ENCODE assay signal across 31 cellular contexts in genomic region chr9:84471816-84472215, GRCh38.
"Had no signal": no experiment of that assay in that cellular context is flagged by ENCODE, and none has a peak within 500 bp of the region (broad histone marks: within the 10 kb centered on the region; RNA-seq: fewer than 3 reads in every experiment).

No MANE protein-coding gene starts in this region.

- H3K4me3 ChIP-seq: MG63 had no signal

- H3K27ac Mint-ChIP-seq: activated B cell treated with CpG ODN at 0.5 μM for 24 hours; activated CD4-positive, alpha-beta memory T cell treated with anti-CD3 and anti-CD28 coated beads, Interleukin-2, amount 10 ng/mL, durations not matched to agents 7 days and 5 days; activated CD8-positive, alpha-beta memory T cell treated with anti-CD3 and anti-CD28 coated beads, Interleukin-2, amount 10 ng/mL, durations not matched to agents 7 days and 5 days; activated naive CD8-positive, alpha-beta T cell treated with anti-CD3 and anti-CD28 coated beads for 36 hours had no signal

- H3K27me3 ChIP-seq: brain microvascular endothelial cell, MG63 had no signal

- H3K36me3 Mint-ChIP-seq: activated CD8-positive, alpha-beta memory T cell treated with anti-CD3 and anti-CD28 coated beads, Interleukin-2, amount 10 ng/mL, durations not matched to agents 7 days and 5 days; activated naive CD8-positive, alpha-beta T cell treated with anti-CD3 and anti-CD28 coated beads for 36 hours had no signal

- DNase-seq: activated B cell treated with CpG ODN at 0.5 μM for 24 hours; activated CD4-positive, alpha-beta memory T cell treated with anti-CD3 and anti-CD28 coated beads, Interleukin-2, amount 10 ng/mL, durations not matched to agents 7 days and 5 days; activated CD4-positive, alpha-beta T cell treated with anti-CD3 and anti-CD28 coated beads for 4 hours; activated CD4-positive, CD25-positive, alpha-beta regulatory T cell treated with anti-CD3 and anti-CD28 coated beads, Interleukin-2, amount 50 U/mL, for 72 hours; activated CD8-positive, alpha-beta memory T cell treated with anti-CD3 and anti-CD28 coated beads for 24 hours; activated CD8-positive, alpha-beta memory T cell treated with anti-CD3 and anti-CD28 coated beads, Interleukin-2, amount 10 ng/mL, durations not matched to agents 7 days and 5 days; activated CD8-positive, alpha-beta memory T cell treated with anti-CD3 and anti-CD28 coated beads, Interleukin-2, amount 50 U/mL, for 48 hours; activated effector memory CD4-positive, alpha-beta T cell treated with Interleukin-2 at 50 U/mL for 16 hours; activated naive CD4-positive, alpha-beta T cell; activated naive CD4-positive, alpha-beta T cell treated with anti-CD3 and anti-CD28 coated beads, Interleukin-2, amount 50 U/mL, for 16 hours; activated naive CD8-positive, alpha-beta T cell treated with anti-CD3 and anti-CD28 coated beads for 36 hours; activated T-cell treated with anti-CD3 and anti-CD28 coated beads, Interleukin-2, amount 50 U/mL, for 48 hours; amniotic stem cell; aorta; brain microvascular endothelial cell; Kasumi-1; KG1; MG63; NCI-H1048; NCI-H1105 treated with DMSO at 0.1 percent for 48 hours; NCI-H1436 treated with DMSO at 0.1 percent for 48 hours; NCI-H1694 treated with DMSO at 0.1 percent for 48 hours; NCI-H2029; NCI-H345; NCI-H524 treated with DMSO at 0.1 percent for 48 hours; SW 1271; T-helper 1 cell; T-helper 2 cell; T-helper 9 cell had no signal

- H3K36me3 ChIP-seq: brain microvascular endothelial cell, MG63 had no signal

- H3K9me3 Mint-ChIP-seq: activated CD4-positive, alpha-beta memory T cell treated with anti-CD3 and anti-CD28 coated beads, Interleukin-2, amount 10 ng/mL, durations not matched to agents 7 days and 5 days; activated naive CD8-positive, alpha-beta T cell treated with anti-CD3 and anti-CD28 coated beads for 36 hours had no signal

- ATAC-seq: activated CD8-positive, alpha-beta memory T cell treated with anti-CD3 and anti-CD28 coated beads, Interleukin-2, amount 10 ng/mL, durations not matched to agents 7 days and 5 days; Panc1 had no signal

- H3K27ac ChIP-seq: brain microvascular endothelial cell, VCaP had no signal

- H3K27me3 Mint-ChIP-seq: activated CD4-positive, alpha-beta memory T cell treated with anti-CD3 and anti-CD28 coated beads, Interleukin-2, amount 10 ng/mL, durations not matched to agents 7 days and 5 days; activated CD8-positive, alpha-beta memory T cell treated with anti-CD3 and anti-CD28 coated beads, Interleukin-2, amount 10 ng/mL, durations not matched to agents 7 days and 5 days; activated naive CD8-positive, alpha-beta T cell treated with anti-CD3 and anti-CD28 coated beads for 36 hours had no signal

- H3K4me3 Mint-ChIP-seq: activated B cell treated with CpG ODN at 0.5 μM for 24 hours; activated CD4-positive, alpha-beta memory T cell treated with anti-CD3 and anti-CD28 coated beads, Interleukin-2, amount 10 ng/mL, durations not matched to agents 7 days and 5 days; activated CD8-positive, alpha-beta memory T cell treated with anti-CD3 and anti-CD28 coated beads, Interleukin-2, amount 10 ng/mL, durations not matched to agents 7 days and 5 days; activated naive CD8-positive, alpha-beta T cell treated with anti-CD3 and anti-CD28 coated beads for 36 hours had no signal

- H3K9me3 ChIP-seq: MG63 had no signal

- H3K4me1 Mint-ChIP-seq: activated B cell treated with CpG ODN at 0.5 μM for 24 hours; activated CD4-positive, alpha-beta memory T cell treated with anti-CD3 and anti-CD28 coated beads, Interleukin-2, amount 10 ng/mL, durations not matched to agents 7 days and 5 days; activated naive CD8-positive, alpha-beta T cell treated with anti-CD3 and anti-CD28 coated beads for 36 hours had no signal
